Comparison of ENCODE assay signal across 20 cellular contexts in the genomic region with DNA sequence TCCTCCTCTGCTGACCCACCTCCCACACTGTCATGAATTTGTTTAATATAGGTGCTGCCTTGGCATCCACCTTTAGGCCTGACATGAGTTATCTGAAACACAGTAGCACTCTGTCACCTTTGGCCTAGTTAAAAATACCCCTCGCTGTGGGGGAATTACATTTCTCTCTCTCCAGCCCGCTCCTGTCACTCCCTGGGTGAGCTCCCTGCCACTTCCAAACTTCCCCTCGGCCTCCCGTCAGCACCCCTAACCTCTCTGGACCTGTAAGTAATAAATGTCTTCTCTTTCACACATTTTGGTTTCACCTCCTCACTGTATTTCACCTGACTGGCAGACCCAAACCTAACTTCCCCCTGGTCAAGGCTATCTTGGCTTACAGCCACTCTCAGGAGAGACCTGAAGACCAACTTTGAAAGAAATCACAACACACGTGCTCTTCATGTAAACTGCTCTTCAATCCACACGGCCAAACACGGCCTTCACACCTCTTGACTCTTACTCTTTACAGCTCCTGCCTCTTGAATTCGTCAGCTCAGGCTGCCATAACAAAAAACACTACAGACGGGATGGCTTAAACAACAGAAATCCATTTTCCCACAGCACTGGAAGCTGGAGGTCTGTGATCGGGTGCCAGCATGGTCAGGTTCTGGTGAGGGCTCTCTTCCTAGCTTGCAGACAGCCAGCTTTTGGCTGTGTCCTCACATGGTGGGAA. TPM values are rescaled to one million over a fixed set of nuclear protein-coding genes. Genes with fewer than 3 reads are reported as not detected.
"Had no signal": no experiment of that assay in that cellular context is flagged by ENCODE, and none has a peak within 500 bp of the region (broad histone marks: within the 10 kb centered on the region; RNA-seq: fewer than 3 reads in every experiment).

No MANE protein-coding gene starts in this region.

- H3K4me3 Mint-ChIP-seq: activated T-helper 1 cell treated with anti-CD3 and anti-CD28 coated beads, Interleukin-12 subunit alpha, Interleukin-12 subunit beta, Interleukin-2, Interleukin-4 antibody, amounts not matched to agents 30 ng/mL and 10 ng/mL and 1 ng/mL, durations not matched to agents 14 hours and 24 hours and 36 hours; neural progenitor cell; type B pancreatic cell had no signal

- H3K4me3 ChIP-seq: breast epithelium, dorsolateral prefrontal cortex, neural progenitor cell, suprapubic skin had no signal

- H3K27me3 ChIP-seq: breast epithelium, dorsolateral prefrontal cortex, suprapubic skin had no signal

- H3K9me3 ChIP-seq: breast epithelium, suprapubic skin had no signal

- H3K36me3 ChIP-seq: breast epithelium, neural progenitor cell, suprapubic skin had no signal

- DNase-seq: activated CD4-positive, alpha-beta T cell treated with anti-CD3 and anti-CD28 coated beads, Interleukin-2, amount 50 U/mL, for 1 hour; activated CD8-positive, alpha-beta memory T cell treated with anti-CD3 and anti-CD28 coated beads for 24 hours; aorta; dorsolateral prefrontal cortex; erythroblast; hippocampal formation; kidney; small intestine; stimulated activated CD4-positive, alpha-beta T cell treated with anti-CD3 and anti-CD28 coated beads, Interleukin-4, amount 100 ng/mL, for 24 hours; stimulated activated naive CD8-positive, alpha-beta T cell treated with anti-CD3 and anti-CD28 coated beads, Interleukin-15, Interleukin-2, amounts not matched to agents 100 U/mL and 50 U/mL, for 24 hours; T-helper 1 cell; T1000 had no signal

- ATAC-seq: activated CD4-positive, CD25-positive, alpha-beta regulatory T cell treated with anti-CD3 and anti-CD28 coated beads, Interleukin-2, amount 50 U/mL, for 24 hours; SK-N-SH treated with all-trans-retinoic acid at 6 μM for 48 hours; stimulated activated naive CD8-positive, alpha-beta T cell treated with anti-CD3 and anti-CD28 coated beads, Interleukin-15, Interleukin-2, amounts not matched to agents 100 U/mL and 50 U/mL, for 24 hours had no signal

- H3K9me3 Mint-ChIP-seq: activated T-helper 1 cell treated with anti-CD3 and anti-CD28 coated beads, Interleukin-12 subunit alpha, Interleukin-12 subunit beta, Interleukin-2, Interleukin-4 antibody, amounts not matched to agents 30 ng/mL and 10 ng/mL and 1 ng/mL, durations not matched to agents 14 hours and 24 hours and 36 hours; neural progenitor cell; type B pancreatic cell had no signal

- H3K27ac Mint-ChIP-seq: activated T-helper 1 cell treated with anti-CD3 and anti-CD28 coated beads, Interleukin-12 subunit alpha, Interleukin-12 subunit beta, Interleukin-2, Interleukin-4 antibody, amounts not matched to agents 30 ng/mL and 10 ng/mL and 1 ng/mL, durations not matched to agents 14 hours and 24 hours and 36 hours; neural progenitor cell; type B pancreatic cell had no signal

- H3K36me3 Mint-ChIP-seq: neural progenitor cell, type B pancreatic cell had no signal

- H3K4me1 ChIP-seq: breast epithelium, suprapubic skin had no signal

RNA-seq across cellular contexts. Expression of gene REEP1, which starts 28.3 kb away (rescaled TPM):
- total RNA-seq: osteocyte had no signal
